In genomic region chr2:204638795-204639194, GRCh38 we compare ENCODE assay signal across 25 cellular contexts.
DNase-seq lines count a peak whose midpoint lies in the region; ATAC-seq, FAIRE-seq and TF ChIP-seq lines count a peak whose summit lies in the region.
"Had no signal": no experiment of that assay in that cellular context is flagged by ENCODE, and none has a peak within 500 bp of the region (broad histone marks: within the 10 kb centered on the region; RNA-seq: fewer than 3 reads in every experiment).

No MANE protein-coding gene starts in this region.

- intact Hi-C loops in left colon (cut with DNase I, micrococcal nuclease) (no loop called here), mucosa of descending colon (cut with DNase I, micrococcal nuclease) (no loop called here), MCF 10A (cut with micrococcal nuclease) (no loop called here)

- no peaks in the 10 kb centered on the region for H3K36me3 ChIP-seq in mucosa of descending colon (ENCODE audit: low read depth)
- no peaks in the 10 kb centered on the region for H3K36me3 ChIP-seq in small intestine (ENCODE audit: control insufficient read depth in 2 of 2, insufficient read depth in 2 of 2, low read length in 2 of 2)
- H3K36me3 ChIP-seq: BE2C, BLaER1 had no signal

- no peaks in the 10 kb centered on the region for H3K36me3 Mint-ChIP-seq in MCF 10A (ENCODE audit: insufficient read depth, unreplicated experiment)
- H3K36me3 Mint-ChIP-seq in activated CD8-positive, alpha-beta memory T cell treated with anti-CD3 and anti-CD28 coated beads, Interleukin-2, amount 10 ng/mL, durations not matched to agents 7 days and 5 days = no peaks in the 10 kb centered on the region
- H3K36me3 Mint-ChIP-seq: CD14-positive monocyte; CD8-positive, alpha-beta T cell had no signal

- H3K4me3 ChIP-seq in mucosa of descending colon = no peak overlapping the region
- no peak overlapping the region for H3K4me3 ChIP-seq in small intestine (ENCODE audit: low read depth in 1 of 2, low read length in 2 of 2)
- H3K4me3 ChIP-seq: BLaER1, GM12878 had no signal

- no peak overlapping the region for H3K4me3 Mint-ChIP-seq in MCF 10A (ENCODE audit: unreplicated experiment)
- no peak overlapping the region for H3K4me3 Mint-ChIP-seq in activated CD8-positive, alpha-beta memory T cell treated with anti-CD3 and anti-CD28 coated beads, Interleukin-2, amount 10 ng/mL, durations not matched to agents 7 days and 5 days
- H3K4me3 Mint-ChIP-seq: CD14-positive monocyte; CD4-positive, alpha-beta T cell; CD8-positive, alpha-beta T cell had no signal

- H3K9me3 ChIP-seq in mucosa of descending colon (no peaks in the 10 kb centered on the region), small intestine (ENCODE audit: control insufficient read depth, low read depth) (no peaks in the 10 kb centered on the region)
- H3K9me3 ChIP-seq: BE2C, BLaER1, Caco-2 had no signal

- no TSS peak for BruUV-seq in MCF 10A (replicated peaks; lab: Mats Ljungman, UMichigan)

- no peak overlapping the region for H3K27ac Mint-ChIP-seq in MCF 10A (ENCODE audit: low read depth, unreplicated experiment)
- H3K27ac Mint-ChIP-seq in activated CD8-positive, alpha-beta memory T cell treated with anti-CD3 and anti-CD28 coated beads, Interleukin-2, amount 10 ng/mL, durations not matched to agents 7 days and 5 days = no peak overlapping the region
- H3K27ac Mint-ChIP-seq: CD14-positive monocyte; CD4-positive, alpha-beta T cell; CD8-positive, alpha-beta T cell had no signal

- TF ChIP-seq CTCF in VCaP (conservative IDR thresholded peaks at IDR 0.05) (no peak), mucosa of descending colon (IDR thresholded peaks at IDR 0.05) (no peak), MCF 10A (IDR thresholded peaks at IDR 0.05; ENCODE audit: unreplicated experiment) (no peak)

- WGBS in small intestine, 3 donors = 48 to 79% (median 50%) methylated on average over 1 of the region's 1 CpG

- H3K27me3 ChIP-seq in small intestine (ENCODE audit: control insufficient read depth in 2 of 2, insufficient read depth in 2 of 2, low read length in 2 of 2) = no peaks in the 10 kb centered on the region
- H3K27me3 ChIP-seq: BE2C, BLaER1 had no signal

- CTCF ChIA-PET in MCF 10A (lab: Yijun Ruan, JAX) = interaction anchor here (0.5 kb wide), 1 partner anchor 1286 kb away, joined by 3 read pairs; no protein-coding TSS in a partner anchor
- CTCF ChIA-PET in activated CD8-positive, alpha-beta memory T cell treated with anti-CD3 and anti-CD28 coated beads, Interleukin-2, amount 10 ng/mL, durations not matched to agents 7 days and 5 days (lab: Charles Lee) = no interaction called here

- H3K4me1 ChIP-seq in mucosa of descending colon (ENCODE audit: low read depth) (peaks cover 3% of the 10 kb centered on the region), small intestine (ENCODE audit: control insufficient read depth in 2 of 2, insufficient read depth in 1 of 2, low read depth in 1 of 2, low read length in 1 of 2) (peaks cover 0 to 3% of the 10 kb centered on the region in 2 donors)
- H3K4me1 ChIP-seq: BE2C, BLaER1 had no signal

- peak; percentile 81 for ATAC-seq in left colon
- peak; percentile 71 for ATAC-seq in mucosa of descending colon
- no peak for ATAC-seq in activated CD8-positive, alpha-beta memory T cell treated with anti-CD3 and anti-CD28 coated beads, Interleukin-2, amount 10 ng/mL, durations not matched to agents 7 days and 5 days
- ATAC-seq: CD8-positive, alpha-beta T cell; GM12878 had no signal

- no peak for FAIRE-seq in small intestine (lab: Jason Lieb, UNC)
- FAIRE-seq: A204.1, D721Med, GM12878, GM12892, GM18507 had no signal

- no peaks in the 10 kb centered on the region for H3K9me3 Mint-ChIP-seq in MCF 10A (ENCODE audit: unreplicated experiment)
- H3K9me3 Mint-ChIP-seq in activated CD8-positive, alpha-beta memory T cell treated with anti-CD3 and anti-CD28 coated beads, Interleukin-2, amount 10 ng/mL, durations not matched to agents 7 days and 5 days (ENCODE audit: low read depth) = no peaks in the 10 kb centered on the region
- H3K9me3 Mint-ChIP-seq: CD4-positive, alpha-beta T cell; CD8-positive, alpha-beta T cell had no signal

- DNase-seq in left colon (no peak), mucosa of descending colon (peak in 1 of 3 donors; percentile 11), small intestine (peak; percentile 42), MCF 10A (ENCODE audit: unreplicated experiment) (no peak), EL (no peak)
- no peak for DNase-seq in activated CD8-positive, alpha-beta memory T cell treated with anti-CD3 and anti-CD28 coated beads, Interleukin-2, amount 10 ng/mL, durations not matched to agents 7 days and 5 days
- DNase-seq in activated CD8-positive, alpha-beta memory T cell treated with anti-CD3 and anti-CD28 coated beads, Interleukin-2, amount 50 U/mL, for 4 hours = no peak
- DNase-seq: 8988T; ACHN; BE2C; C1 segment of cervical spinal cord; Caco-2; Calu3; CD4-positive, alpha-beta T cell; CD8-positive, alpha-beta T cell; DMS79 treated with DMSO at 0.1 percent for 48 hours; GDM1 had no signal

- peaks cover under 1% of the 10 kb centered on the region for H3K4me1 Mint-ChIP-seq in MCF 10A (ENCODE audit: insufficient read depth, unreplicated experiment)
- H3K4me1 Mint-ChIP-seq in activated CD8-positive, alpha-beta memory T cell treated with anti-CD3 and anti-CD28 coated beads, Interleukin-2, amount 10 ng/mL, durations not matched to agents 7 days and 5 days = no peaks in the 10 kb centered on the region
- H3K4me1 Mint-ChIP-seq: CD14-positive monocyte had no signal

- POLR2A ChIA-PET in MCF 10A (lab: Yijun Ruan, JAX) = interaction anchor here (1.1 kb wide), 1 partner anchor 26 kb away, joined by 3 read pairs; no protein-coding TSS in a partner anchor

- no peaks in the 10 kb centered on the region for H3K27me3 Mint-ChIP-seq in MCF 10A (ENCODE audit: insufficient read depth, unreplicated experiment)
- no peaks in the 10 kb centered on the region for H3K27me3 Mint-ChIP-seq in activated CD8-positive, alpha-beta memory T cell treated with anti-CD3 and anti-CD28 coated beads, Interleukin-2, amount 10 ng/mL, durations not matched to agents 7 days and 5 days

- H3K27ac ChIP-seq in VCaP (peak overlapping the region; percentile 88), small intestine (ENCODE audit: low read depth in 1 of 2, low read length in 1 of 2) (no peak overlapping the region)
- H3K27ac ChIP-seq: BLaER1 had no signal
